Comparison of ENCODE assay signal across 25 cellular contexts in genomic region chr2:175560521-175561164, GRCh38.
A peak's percentile ranks its signal among the peaks of the same experiment; 100 is the strongest.
DNase-seq lines count a peak whose midpoint lies in the region; ATAC-seq and TF ChIP-seq lines count a peak whose summit lies in the region.
"Had no signal": no experiment of that assay in that cellular context is flagged by ENCODE, and none has a peak within 500 bp of the region (broad histone marks: within the 10 kb centered on the region; RNA-seq: fewer than 3 reads in every experiment).

No MANE protein-coding gene starts in this region.

- H3K4me2 ChIP-seq in Loucy (ENCODE audit: low read depth, low read length, poor library complexity, severe bottlenecking), result no peak overlapping the region
- H3K4me2 ChIP-seq: A549, KMS-11 had no signal

- peaks cover 21% of the 10 kb centered on the region for H3K4me1 Mint-ChIP-seq in WTC11
- H3K4me1 Mint-ChIP-seq: CD4-positive, alpha-beta memory T cell; IgD-negative memory B cell had no signal

- H3K79me2 ChIP-seq in Loucy (ENCODE audit: insufficient read depth, low read length), result no peaks in the 10 kb centered on the region

- no peaks in the 10 kb centered on the region for H3K36me3 Mint-ChIP-seq in WTC11
- H3K36me3 Mint-ChIP-seq: CD4-positive, alpha-beta memory T cell had no signal

- H3K27ac ChIP-seq in heart left ventricle, result no peak overlapping the region
- no peak overlapping the region for H3K27ac ChIP-seq in substantia nigra (ENCODE audit: low read depth, low read length, poor library complexity, severe bottlenecking)
- H3K27ac ChIP-seq: A549, KMS-11, SJSA1 had no signal

- H4K20me1 ChIP-seq in Loucy (ENCODE audit: insufficient read depth, low read length, poor library complexity, severe bottlenecking), result no peaks in the 10 kb centered on the region

- 0 out of 2 replicates have a peak overlapping the region, but pooled peaks have one; percentile 19 for H2AFZ ChIP-seq in Loucy (ENCODE audit: low read length)

- CTCF ChIA-PET in WTC11 (lab: Charles Lee), result no interaction called here

- H3K9me3 ChIP-seq in Loucy (ENCODE audit: insufficient read depth, low read depth, low read length) (no peaks in the 10 kb centered on the region), heart left ventricle (no peaks in the 10 kb centered on the region)
- H3K9me3 ChIP-seq: A549, SJSA1 had no signal

- H3F3A ChIP-seq in Loucy (ENCODE audit: low read depth), result no peaks in the 10 kb centered on the region

- intact Hi-C loops in heart left ventricle (cut with DNase I), result no loop called here

- 81 to 91% (median 87%) methylated on average over 5 of the region's 5 CpGs for WGBS in heart left ventricle, 4 donors

- H3K36me3 ChIP-seq in Loucy (ENCODE audit: insufficient read depth, low read length) (no peaks in the 10 kb centered on the region), heart left ventricle (no peaks in the 10 kb centered on the region)
- H3K36me3 ChIP-seq: SJSA1 had no signal

- no peak overlapping the region for H3K4me3 ChIP-seq in Loucy (ENCODE audit: low read length, poor library complexity, severe bottlenecking)
- no peak overlapping the region for H3K4me3 ChIP-seq in heart left ventricle
- H3K4me3 ChIP-seq: A549, SJSA1 had no signal

- H3K27ac Mint-ChIP-seq in WTC11, result peak overlapping the region; percentile 49; the same call in 1 of the 2 replicates
- H3K27ac Mint-ChIP-seq: CD4-positive, alpha-beta memory T cell; HFFc6; IgD-negative memory B cell had no signal

- H3K9me2 ChIP-seq in Loucy (replicated peaks; ENCODE audit: low read depth, low read length), result no peaks in the 10 kb centered on the region

- no peak for TF ChIP-seq POLR2A in heart left ventricle (IDR thresholded peaks at IDR 0.05)

- no peaks in the 10 kb centered on the region for H3K27me3 Mint-ChIP-seq in WTC11 (ENCODE audit: low read depth)

- ATAC-seq in WTC11, result no peak
- no peak for ATAC-seq in heart left ventricle
- ATAC-seq: A549 had no signal

- no peak overlapping the region for H3K4me3 Mint-ChIP-seq in WTC11
- H3K4me3 Mint-ChIP-seq: CD4-positive, alpha-beta memory T cell; H9; HFFc6; IgD-negative memory B cell had no signal

- POLR2A ChIA-PET in WTC11 (lab: Charles Lee), result no interaction called here

- H3K9me3 Mint-ChIP-seq in WTC11, result no peaks in the 10 kb centered on the region
- H3K9me3 Mint-ChIP-seq: H9, IgD-negative memory B cell had no signal

- H3K9ac ChIP-seq in Loucy (ENCODE audit: low read depth, low read length, poor library complexity, severe bottlenecking), result no peak overlapping the region
- H3K9ac ChIP-seq: KMS-11 had no signal

- H3K4me1 ChIP-seq in Loucy (ENCODE audit: insufficient read depth, low read length, poor library complexity, severe bottlenecking), result no peaks in the 10 kb centered on the region
- H3K4me1 ChIP-seq in heart left ventricle, result no peaks in the 10 kb centered on the region
- H3K4me1 ChIP-seq: A549, SJSA1 had no signal

- TF ChIP-seq CTCF in Loucy (conservative IDR thresholded peaks at IDR 0.05; ENCODE audit: low read length) (no peak), WTC11 (IDR thresholded peaks at IDR 0.05) (no peak), heart left ventricle (IDR thresholded peaks at IDR 0.05) (no peak)

- H3K27me3 ChIP-seq in Loucy (ENCODE audit: insufficient read depth, low read length, poor library complexity, severe bottlenecking), result no peaks in the 10 kb centered on the region
- peaks cover 0 to 11% (median 0%) of the 10 kb centered on the region in 9 donors for H3K27me3 ChIP-seq in heart left ventricle

- DNase-seq in WTC11 (ENCODE audit: low spot score) (no peak), medulla oblongata (ENCODE audit: extremely low spot score) (peak; percentile 31), pons (ENCODE audit: low spot score) (peak; percentile 71), NCI-H446 (lab: John Stamatoyannopoulos, UW) (no peak), heart left ventricle (no peak), substantia nigra (lab: John Stamatoyannopoulos, UW) (no peak)
- DNase-seq: AML-193; C1 segment of cervical spinal cord; CD4-positive, alpha-beta memory T cell; COR-L47; DMS53; H9; HFFc6; NCI-H1048; NCI-H1694; NCI-H2029 treated with DMSO at 0.1 percent for 48 hours; NCI-H524 treated with DMSO at 0.1 percent for 48 hours; NCI-H774; Right ventricle myocardium superior; RPMI8226 had no signal

TF ChIP-seq in WTC11, 78 proteins besides CTCF, POLR2A, EP300 and RAD21:
- TF ChIP-seq NR1H2 (CRISPR knock-in tag; IDR thresholded peaks at IDR 0.05) (no peak), RELA (CRISPR knock-in tag; IDR thresholded peaks at IDR 0.05; ENCODE audit: borderline replicate concordance) (no peak), E2F1 (CRISPR knock-in tag; IDR thresholded peaks at IDR 0.05) (no peak), ZNF281 (CRISPR knock-in tag; IDR thresholded peaks at IDR 0.05) (no peak)

Comparison
In these comparisons a context has a peak if more than half of its experiments do, and no peak if none do; other contexts are left out.
1. DNase-seq: peak in medulla oblongata (single experiment) and pons (single experiment); none in WTC11 (single experiment), NCI-H446 (0 of 2), heart left ventricle (0 of 5) and substantia nigra (0 of 49).